Comparison of ENCODE assay signal across 11 cellular contexts in genomic region chr1:10380594-10381275, GRCh38. TPM values are rescaled to one million over a fixed set of nuclear protein-coding genes. Genes with fewer than 3 reads are reported as not detected.
DNase-seq lines count a peak whose midpoint lies in the region; ATAC-seq, FAIRE-seq and TF ChIP-seq lines count a peak whose summit lies in the region.
"Had no signal": no experiment of that assay in that cellular context is flagged by ENCODE, and none has a peak within 500 bp of the region (broad histone marks: within the 10 kb centered on the region; RNA-seq: fewer than 3 reads in every experiment).

No MANE protein-coding gene starts in this region.

- TF ChIP-seq POLR2A in suprapubic skin (IDR thresholded peaks at IDR 0.05), result no peak

- POLR2A ChIA-PET in PC-9 (lab: Charles Lee; ENCODE audit: unreplicated experiment), result interaction anchor here (0.6 kb wide), 2 partner anchors 12 to 709 kb away, joined by 3 to 5 read pairs; no protein-coding TSS in a partner anchor

- H3K36me3 Mint-ChIP-seq in immature natural killer cell, result peaks cover 11 to 27% (median 14%) of the 10 kb centered on the region in 3 donors

- CTCF ChIA-PET in PC-9 (lab: Charles Lee), result no interaction called here

- no peaks in the 10 kb centered on the region for H3K27me3 ChIP-seq in PC-9 (ENCODE audit: insufficient read depth, low read depth)
- H3K27me3 ChIP-seq in pancreas, result no peaks in the 10 kb centered on the region
- H3K27me3 ChIP-seq in suprapubic skin, result no peaks in the 10 kb centered on the region

- FAIRE-seq in pancreas (lab: Jason Lieb, UNC), result no peak

- peak in 3 of 4 donors; percentile 31 to 40 (median 33) for ATAC-seq in pancreas
- no peak for ATAC-seq in HG02588 (IDR thresholded peaks at IDR 0.05; ENCODE audit: unreplicated experiment)
- ATAC-seq: effector memory CD8-positive, alpha-beta T cell; lower lobe of right lung had no signal

- H3K9me3 ChIP-seq in PC-9 (ENCODE audit: insufficient read depth, low read depth) (no peaks in the 10 kb centered on the region), pancreas (no peaks in the 10 kb centered on the region), suprapubic skin (no peaks in the 10 kb centered on the region)
- H3K9me3 ChIP-seq: lower lobe of right lung had no signal

- H3K9me2 ChIP-seq in PC-9 (ENCODE audit: insufficient read depth), result no peaks in the 10 kb centered on the region

- peak overlapping the region; percentile 47 for H3K4me2 ChIP-seq in PC-9

- H3K27ac ChIP-seq in PC-9 (peak overlapping the region; percentile 95), epithelial cell of prostate (no peak overlapping the region), pancreas (no peak overlapping the region), suprapubic skin (no peak overlapping the region)
- H3K27ac ChIP-seq: lower lobe of right lung had no signal

- DNase-seq in Ammon's horn (ENCODE audit: low spot score) (peak; percentile 59), PC-9 (peak in 1 of 2 experiments; percentile 76), epithelial cell of prostate (ENCODE audit: low read depth, low spot score) (peak; percentile 50), pancreas (no peak), immature natural killer cell (no peak), suprapubic skin (ENCODE audit: low spot score in 2 of 2) (no peak), UCSD-AML1 (lab: John Stamatoyannopoulos, UW; ENCODE audit: unreplicated experiment) (no peak)
- DNase-seq: DND-41; effector memory CD8-positive, alpha-beta T cell; lower lobe of right lung had no signal

- H3K4me1 ChIP-seq in PC-9 (replicated peaks; ENCODE audit: insufficient read depth) (peaks cover 39% of the 10 kb centered on the region), pancreas (no peaks in the 10 kb centered on the region), suprapubic skin (no peaks in the 10 kb centered on the region)

- no peaks in the 10 kb centered on the region for H3K9me3 Mint-ChIP-seq in immature natural killer cell
- H3K9me3 Mint-ChIP-seq: effector memory CD8-positive, alpha-beta T cell had no signal

- H3K36me3 ChIP-seq in PC-9 (ENCODE audit: low read depth), result no peaks in the 10 kb centered on the region
- H3K36me3 ChIP-seq in pancreas, result peaks cover 0 to 14% (median 3%) of the 10 kb centered on the region in 3 donors
- H3K36me3 ChIP-seq in suprapubic skin, result peaks cover 22% of the 10 kb centered on the region

- TF ChIP-seq EP300 in suprapubic skin (IDR thresholded peaks at IDR 0.05), result no peak

- 66 to 68% methylated on average over 5 of the region's 5 CpGs for WGBS in pancreas, 2 donors
- 51% methylated on average over 5 of the region's 5 CpGs for WGBS in suprapubic skin

- H3K4me3 ChIP-seq in PC-9, result no peak overlapping the region
- no peak overlapping the region for H3K4me3 ChIP-seq in pancreas
- H3K4me3 ChIP-seq in suprapubic skin, result no peak overlapping the region
- H3K4me3 ChIP-seq: lower lobe of right lung had no signal

- no peak overlapping the region for H3K4me3 Mint-ChIP-seq in immature natural killer cell
- H3K4me3 Mint-ChIP-seq: effector memory CD8-positive, alpha-beta T cell had no signal

- BruUV-seq in PC-9 (replicated peaks; lab: Mats Ljungman, UMichigan), result no TSS peak

- peaks cover 35% of the 10 kb centered on the region for H3F3A ChIP-seq in PC-9 (ENCODE audit: insufficient read depth, low read depth)

- H3K27me3 Mint-ChIP-seq in immature natural killer cell (ENCODE audit: low read depth in 3 of 3), result peaks cover 2 to 4% (median 3%) of the 10 kb centered on the region in 3 donors
- H3K27me3 Mint-ChIP-seq: effector memory CD8-positive, alpha-beta T cell had no signal

- no peaks in the 10 kb centered on the region for H3K79me2 ChIP-seq in PC-9 (ENCODE audit: low read depth)

- TF ChIP-seq CTCF in PC-9 (conservative IDR thresholded peaks at IDR 0.05) (no peak), pancreas (IDR thresholded peaks at IDR 0.05) (no peak), suprapubic skin (IDR thresholded peaks at IDR 0.05) (no peak)

- no peaks in the 10 kb centered on the region for H3K4me1 Mint-ChIP-seq in immature natural killer cell

- H3K27ac Mint-ChIP-seq in immature natural killer cell, result peak overlapping the region in 1 of 6 donors; percentile 40
- H3K27ac Mint-ChIP-seq: effector memory CD8-positive, alpha-beta T cell had no signal

- H2AFZ ChIP-seq in PC-9, result no peak overlapping the region

- intact Hi-C loops in PC-9 (cut with micrococcal nuclease; ENCODE audit: unreplicated experiment) (no loop called here), pancreas (cut with DNase I) (no loop called here)

- H4K20me1 ChIP-seq in PC-9 (ENCODE audit: insufficient read depth), result no peaks in the 10 kb centered on the region

RNA-seq across cellular contexts. Expression of gene PGD, which starts 18.1 kb away (rescaled TPM):
- total RNA-seq in PC-9 (2021), result 526 and 559 TPM in 2 replicates
- total RNA-seq in pancreas, result 10 to 100 TPM; 13.5 to 40.0 (median 24.2) TPM
- polyA plus RNA-seq in pancreas, result 10 to 100 TPM; 12.7 to 28.3 TPM
- 10 to 100 TPM; 43.9 to 51.3 (median 44.8) TPM for polyA plus RNA-seq in immature natural killer cell
- total RNA-seq in suprapubic skin, result 10 to 100 TPM; 42.3 to 78.8 (median 77.7) TPM

RNA-seq across cellular contexts. Expression of gene CENPS, which starts 49.5 kb away (rescaled TPM):
- total RNA-seq in PC-9 (2021) (28.5 and 35.9 TPM in 2 replicates), pancreas (1 to 10 TPM; 4.7 to 9.3 (median 7.6) TPM), suprapubic skin (1 to 10 TPM in 2 of 4 donors, under 1 TPM in 1, not detected in 1; 0.62 to 3.6 (median 2.5) TPM)
- polyA plus RNA-seq in pancreas (10 to 100 TPM; 13.4 to 19.9 TPM), immature natural killer cell (10 to 100 TPM in 1 of 3 donors, 1 to 10 TPM in 2; 7.8 to 12.1 (median 8.1) TPM)

Comparison
In these comparisons a context has a peak if more than half of its experiments do, and no peak if none do; other contexts are left out.
1. DNase-seq: peak in Ammon's horn (single experiment) and epithelial cell of prostate (single experiment); none in pancreas (0 of 6), immature natural killer cell (0 of 3), suprapubic skin (0 of 2) and UCSD-AML1 (single experiment).